ENCODE assay signal across 10 cellular contexts in the genomic region with DNA sequence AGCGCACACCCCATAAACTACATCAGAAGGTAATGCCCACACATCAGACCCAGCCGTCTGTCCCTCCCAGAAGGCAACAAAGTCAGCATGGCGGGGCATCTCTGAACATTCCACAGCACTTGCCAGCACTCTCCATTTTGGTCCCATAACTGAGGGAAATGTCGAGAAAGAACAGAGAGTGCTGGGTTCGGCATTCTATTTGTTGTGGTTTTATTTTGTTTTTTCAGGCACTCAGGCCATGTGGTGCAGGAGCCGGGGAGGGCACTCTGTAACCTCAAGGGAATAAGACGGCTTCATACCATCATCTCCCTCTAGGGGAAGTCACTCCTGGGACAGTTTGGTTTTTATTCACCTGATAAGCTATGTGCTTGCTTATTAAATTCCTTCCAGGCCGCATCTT.
DNase-seq lines count a peak whose midpoint lies in the region; ATAC-seq and TF ChIP-seq lines count a peak whose summit lies in the region.
"Had no signal": no experiment of that assay in that cellular context is flagged by ENCODE, and none has a peak within 500 bp of the region (broad histone marks: within the 10 kb centered on the region; RNA-seq: fewer than 3 reads in every experiment).

No MANE protein-coding gene starts in this region.

- DNase-seq in cardiac muscle cell (ENCODE audit: low read depth in 1 of 2, low spot score in 1 of 2) (no peak), right cardiac atrium (no peak), kidney epithelial cell (ENCODE audit: low read depth) (no peak), upper lobe of right lung (peak; percentile 16), nucleus accumbens (lab: John Stamatoyannopoulos, UW) (no peak), activated gamma-delta T cell treated with Interleukin-2 at 50 U/mL for 16 hours (no peak)
- DNase-seq: activated gamma-delta T cell, small intestine had no signal

- WGBS in right cardiac atrium: 79% methylated on average over 8 of the region's 8 CpGs

- TF ChIP-seq CTCF in cardiac muscle cell (IDR thresholded peaks at IDR 0.05; ENCODE audit: low read depth, low read length): peak; percentile 4
- TF ChIP-seq CTCF in kidney epithelial cell (IDR thresholded peaks at IDR 0.05; ENCODE audit: insufficient read depth, low read length, poor library complexity, severe bottlenecking): peak; percentile 27
- no peak for TF ChIP-seq CTCF in upper lobe of right lung (IDR thresholded peaks at IDR 0.05)

- ATAC-seq in right cardiac atrium (no peak), SK-N-SH treated with all-trans-retinoic acid at 6 μM for 48 hours (peak; percentile 51; the same call in 2 of the 3 replicates), upper lobe of right lung (no peak), HG03045 (IDR thresholded peaks at IDR 0.05; ENCODE audit: unreplicated experiment) (no peak)

- H3K27me3 ChIP-seq in cardiac muscle cell (no peaks in the 10 kb centered on the region), right cardiac atrium (ENCODE audit: control insufficient read depth, insufficient read depth) (no peaks in the 10 kb centered on the region), kidney epithelial cell (ENCODE audit: control insufficient read depth, insufficient read depth, low read length) (no peaks in the 10 kb centered on the region), upper lobe of right lung (no peaks in the 10 kb centered on the region)

- H3K4me3 ChIP-seq in cardiac muscle cell (no peak overlapping the region), right cardiac atrium (ENCODE audit: low read length) (no peak overlapping the region), kidney epithelial cell (ENCODE audit: low read depth, low read length) (no peak overlapping the region), upper lobe of right lung (no peak overlapping the region)

- H3K27ac ChIP-seq in cardiac muscle cell (no peak overlapping the region), right cardiac atrium (ENCODE audit: low read length) (no peak overlapping the region), upper lobe of right lung (no peak overlapping the region)

- intact Hi-C loops in right cardiac atrium (cut with DNase I): no loop called here
- intact Hi-C loops in upper lobe of right lung (cut with DNase I): no loop called here

- H3K36me3 ChIP-seq in cardiac muscle cell (no peaks in the 10 kb centered on the region), kidney epithelial cell (ENCODE audit: control insufficient read depth, insufficient read depth, low read length) (no peaks in the 10 kb centered on the region), upper lobe of right lung (no peaks in the 10 kb centered on the region)

- H3K4me1 ChIP-seq in cardiac muscle cell (ENCODE audit: low read depth) (no peaks in the 10 kb centered on the region), right cardiac atrium (ENCODE audit: control insufficient read depth, insufficient read depth, low read length) (no peaks in the 10 kb centered on the region), upper lobe of right lung (no peaks in the 10 kb centered on the region)

- H3K9me3 ChIP-seq in cardiac muscle cell (ENCODE audit: low read depth): no peaks in the 10 kb centered on the region
- H3K9me3 ChIP-seq in right cardiac atrium (ENCODE audit: control insufficient read depth, low read length): no peaks in the 10 kb centered on the region
- H3K9me3 ChIP-seq in upper lobe of right lung: no peaks in the 10 kb centered on the region

TF ChIP-seq in SK-N-SH treated with all-trans-retinoic acid at 6 μM for 48 hours, 23 proteins besides CTCF, POLR2A, EP300 and RAD21:
- TF ChIP-seq ZNF565 (CRISPR knock-in tag; conservative IDR thresholded peaks at IDR 0.05; ENCODE audit: low read depth) (no peak), ARNTL (CRISPR knock-in tag; IDR thresholded peaks at IDR 0.05; ENCODE audit: borderline replicate concordance, low read depth) (no peak), ZNF8 (CRISPR knock-in tag; IDR thresholded peaks at IDR 0.05) (no peak), RARB (CRISPR knock-in tag; IDR thresholded peaks at IDR 0.05) (no peak), BACH2 (CRISPR knock-in tag; IDR thresholded peaks at IDR 0.05; ENCODE audit: borderline replicate concordance) (no peak), CREB5 (CRISPR knock-in tag; IDR thresholded peaks at IDR 0.05; ENCODE audit: low read depth) (no peak), SNAI2 (CRISPR knock-in tag; IDR thresholded peaks at IDR 0.05) (no peak), ZC3H10 (CRISPR knock-in tag; IDR thresholded peaks at IDR 0.05) (no peak), TOX (CRISPR knock-in tag; IDR thresholded peaks at IDR 0.05; ENCODE audit: borderline replicate concordance) (no peak), GLIS3 (CRISPR knock-in tag; IDR thresholded peaks at IDR 0.05) (no peak), ZFP30 (CRISPR knock-in tag; IDR thresholded peaks at IDR 0.05) (no peak), PPARA (CRISPR knock-in tag; IDR thresholded peaks at IDR 0.05; ENCODE audit: borderline replicate concordance) (no peak), ESRRG (CRISPR knock-in tag; IDR thresholded peaks at IDR 0.05) (no peak), ISL1 (CRISPR knock-in tag; IDR thresholded peaks at IDR 0.05) (no peak)
- TF ChIP-seq, protein P1, sequence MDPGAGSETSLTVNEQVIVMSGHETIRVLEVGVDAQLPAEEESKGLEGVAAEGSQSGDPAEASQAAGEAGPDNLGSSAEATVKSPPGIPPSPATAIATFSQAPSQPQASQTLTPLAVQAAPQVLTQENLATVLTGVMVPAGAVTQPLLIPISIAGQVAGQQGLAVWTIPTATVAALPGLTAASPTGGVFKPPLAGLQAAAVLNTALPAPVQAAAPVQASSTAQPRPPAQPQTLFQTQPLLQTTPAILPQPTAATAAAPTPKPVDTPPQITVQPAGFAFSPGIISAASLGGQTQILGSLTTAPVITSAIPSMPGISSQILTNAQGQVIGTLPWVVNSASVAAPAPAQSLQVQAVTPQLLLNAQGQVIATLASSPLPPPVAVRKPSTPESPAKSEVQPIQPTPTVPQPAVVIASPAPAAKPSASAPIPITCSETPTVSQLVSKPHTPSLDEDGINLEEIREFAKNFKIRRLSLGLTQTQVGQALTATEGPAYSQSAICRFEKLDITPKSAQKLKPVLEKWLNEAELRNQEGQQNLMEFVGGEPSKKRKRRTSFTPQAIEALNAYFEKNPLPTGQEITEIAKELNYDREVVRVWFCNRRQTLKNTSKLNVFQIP (CRISPR knock-in tag; IDR thresholded peaks at IDR 0.05; ENCODE audit: borderline replicate concordance, low read depth): no peak
- TF ChIP-seq, protein P2, sequence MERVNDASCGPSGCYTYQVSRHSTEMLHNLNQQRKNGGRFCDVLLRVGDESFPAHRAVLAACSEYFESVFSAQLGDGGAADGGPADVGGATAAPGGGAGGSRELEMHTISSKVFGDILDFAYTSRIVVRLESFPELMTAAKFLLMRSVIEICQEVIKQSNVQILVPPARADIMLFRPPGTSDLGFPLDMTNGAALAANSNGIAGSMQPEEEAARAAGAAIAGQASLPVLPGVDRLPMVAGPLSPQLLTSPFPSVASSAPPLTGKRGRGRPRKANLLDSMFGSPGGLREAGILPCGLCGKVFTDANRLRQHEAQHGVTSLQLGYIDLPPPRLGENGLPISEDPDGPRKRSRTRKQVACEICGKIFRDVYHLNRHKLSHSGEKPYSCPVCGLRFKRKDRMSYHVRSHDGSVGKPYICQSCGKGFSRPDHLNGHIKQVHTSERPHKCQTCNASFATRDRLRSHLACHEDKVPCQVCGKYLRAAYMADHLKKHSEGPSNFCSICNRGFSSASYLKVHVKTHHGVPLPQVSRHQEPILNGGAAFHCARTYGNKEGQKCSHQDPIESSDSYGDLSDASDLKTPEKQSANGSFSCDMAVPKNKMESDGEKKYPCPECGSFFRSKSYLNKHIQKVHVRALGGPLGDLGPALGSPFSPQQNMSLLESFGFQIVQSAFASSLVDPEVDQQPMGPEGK (CRISPR knock-in tag; IDR thresholded peaks at IDR 0.05; ENCODE audit: borderline replicate concordance): no peak
- TF ChIP-seq, protein P3, sequence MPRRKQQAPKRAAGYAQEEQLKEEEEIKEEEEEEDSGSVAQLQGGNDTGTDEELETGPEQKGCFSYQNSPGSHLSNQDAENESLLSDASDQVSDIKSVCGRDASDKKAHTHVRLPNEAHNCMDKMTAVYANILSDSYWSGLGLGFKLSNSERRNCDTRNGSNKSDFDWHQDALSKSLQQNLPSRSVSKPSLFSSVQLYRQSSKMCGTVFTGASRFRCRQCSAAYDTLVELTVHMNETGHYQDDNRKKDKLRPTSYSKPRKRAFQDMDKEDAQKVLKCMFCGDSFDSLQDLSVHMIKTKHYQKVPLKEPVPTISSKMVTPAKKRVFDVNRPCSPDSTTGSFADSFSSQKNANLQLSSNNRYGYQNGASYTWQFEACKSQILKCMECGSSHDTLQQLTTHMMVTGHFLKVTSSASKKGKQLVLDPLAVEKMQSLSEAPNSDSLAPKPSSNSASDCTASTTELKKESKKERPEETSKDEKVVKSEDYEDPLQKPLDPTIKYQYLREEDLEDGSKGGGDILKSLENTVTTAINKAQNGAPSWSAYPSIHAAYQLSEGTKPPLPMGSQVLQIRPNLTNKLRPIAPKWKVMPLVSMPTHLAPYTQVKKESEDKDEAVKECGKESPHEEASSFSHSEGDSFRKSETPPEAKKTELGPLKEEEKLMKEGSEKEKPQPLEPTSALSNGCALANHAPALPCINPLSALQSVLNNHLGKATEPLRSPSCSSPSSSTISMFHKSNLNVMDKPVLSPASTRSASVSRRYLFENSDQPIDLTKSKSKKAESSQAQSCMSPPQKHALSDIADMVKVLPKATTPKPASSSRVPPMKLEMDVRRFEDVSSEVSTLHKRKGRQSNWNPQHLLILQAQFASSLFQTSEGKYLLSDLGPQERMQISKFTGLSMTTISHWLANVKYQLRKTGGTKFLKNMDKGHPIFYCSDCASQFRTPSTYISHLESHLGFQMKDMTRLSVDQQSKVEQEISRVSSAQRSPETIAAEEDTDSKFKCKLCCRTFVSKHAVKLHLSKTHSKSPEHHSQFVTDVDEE (CRISPR knock-in tag; IDR thresholded peaks at IDR 0.05): no peak
